9 cellular contexts compared by ENCODE assay signal in the genomic region with DNA sequence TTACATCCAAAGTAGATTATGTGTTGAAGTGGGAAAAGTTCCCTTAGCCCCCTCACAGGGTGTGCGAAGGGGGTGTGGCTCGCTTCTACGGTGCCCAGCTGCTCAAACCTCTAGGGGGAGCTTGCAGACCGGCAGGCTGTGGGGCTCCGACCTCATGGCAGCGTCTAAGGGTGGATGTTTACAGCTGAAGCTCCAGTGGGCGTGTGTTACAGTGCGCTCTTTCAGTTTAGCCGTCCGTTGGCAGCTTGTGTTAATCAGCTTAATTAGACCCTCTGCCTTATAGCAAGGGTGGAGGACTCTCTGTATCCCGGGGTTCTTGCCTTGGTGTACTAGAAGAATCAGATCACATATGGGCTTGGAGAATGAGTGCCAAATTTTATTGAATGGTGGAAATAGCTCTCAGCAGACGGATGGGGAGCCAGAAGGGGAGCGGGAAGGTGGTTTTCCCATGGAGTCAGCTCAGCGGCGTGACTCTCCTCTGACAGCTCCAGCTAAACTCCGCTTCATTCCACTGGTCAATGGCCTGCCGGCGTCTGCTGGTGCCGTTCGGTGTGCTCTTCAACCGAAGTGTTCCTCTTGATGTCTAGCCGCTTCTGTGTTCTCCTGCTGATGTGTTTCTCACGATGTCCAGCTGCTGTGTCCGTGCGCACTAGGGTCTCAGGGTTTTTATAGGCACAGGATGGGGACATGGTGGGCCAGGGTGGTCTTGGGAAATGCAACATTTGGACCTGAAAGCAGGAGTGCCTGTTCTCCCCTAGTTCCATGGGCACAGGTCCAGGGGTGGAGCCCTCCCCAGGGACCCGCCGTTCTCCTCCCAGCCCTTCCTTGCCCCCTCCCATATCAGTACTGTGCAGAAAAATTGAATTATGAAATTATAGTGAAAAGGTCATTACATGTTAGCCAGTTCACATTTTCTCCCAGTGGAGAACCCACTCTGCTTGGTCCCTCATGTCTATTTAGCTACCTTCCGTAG. TPM values are rescaled to one million over a fixed set of nuclear protein-coding genes. Genes with fewer than 3 reads are reported as not detected.
A peak's percentile ranks its signal among the peaks of the same experiment; 100 is the strongest.
DNase-seq lines count a peak whose midpoint lies in the region; ATAC-seq and TF ChIP-seq lines count a peak whose summit lies in the region.
"Had no signal": no experiment of that assay in that cellular context is flagged by ENCODE, and none has a peak within 500 bp of the region (broad histone marks: within the 10 kb centered on the region; RNA-seq: fewer than 3 reads in every experiment).

No MANE protein-coding gene starts in this region.

- no peaks in the 10 kb centered on the region for H3K36me3 Mint-ChIP-seq in stimulated activated memory B cell treated with anti-CD40 and anti-IgM and Interleukin-4, amounts not matched to agents 10 μg/mL and 1 μg/mL and 100 μg/mL, for 72 hours

- peaks cover 8% of the 10 kb centered on the region for H3K4me1 ChIP-seq in HUES48 (ENCODE audit: control insufficient read depth, insufficient read depth, low read length)
- no peaks in the 10 kb centered on the region for H3K4me1 ChIP-seq in breast epithelium

- H3K4me3 Mint-ChIP-seq in stimulated activated memory B cell treated with anti-CD40 and anti-IgM and Interleukin-4, amounts not matched to agents 10 μg/mL and 1 μg/mL and 100 μg/mL, for 72 hours: peak overlapping the region; percentile 10

- peaks cover 5% of the 10 kb centered on the region; the same call in 1 of the 2 replicates for H3K27me3 ChIP-seq in HUES48 (ENCODE audit: control insufficient read depth, insufficient read depth, low read length)
- H3K27me3 ChIP-seq in breast epithelium: peaks cover 0 to 21% of the 10 kb centered on the region in 2 donors

- H3K36me3 ChIP-seq in HUES48 (ENCODE audit: control insufficient read depth, insufficient read depth, low read length) (no peaks in the 10 kb centered on the region), breast epithelium (no peaks in the 10 kb centered on the region)

- no peak overlapping the region for H3K27ac Mint-ChIP-seq in stimulated activated memory B cell treated with anti-CD40 and anti-IgM and Interleukin-4, amounts not matched to agents 10 μg/mL and 1 μg/mL and 100 μg/mL, for 72 hours

- peaks cover 22% of the 10 kb centered on the region for H3K4me1 Mint-ChIP-seq in stimulated activated memory B cell treated with anti-CD40 and anti-IgM and Interleukin-4, amounts not matched to agents 10 μg/mL and 1 μg/mL and 100 μg/mL, for 72 hours

- peak in 1 of 3 donors; percentile 21 for TF ChIP-seq CTCF in breast epithelium (IDR thresholded peaks at IDR 0.05)

- peaks cover 48% of the 10 kb centered on the region for H3K27me3 Mint-ChIP-seq in stimulated activated memory B cell treated with anti-CD40 and anti-IgM and Interleukin-4, amounts not matched to agents 10 μg/mL and 1 μg/mL and 100 μg/mL, for 72 hours

- intact Hi-C loops in breast epithelium (cut with DNase I; ENCODE audit: low total_unique reads): no loop called here

- DNase-seq in GDM1 (lab: John Stamatoyannopoulos, UW) (peak; percentile 38), SIG-M5 treated with dmso at 0.1 percent for 504 hours (lab: John Stamatoyannopoulos, UW; ENCODE audit: unreplicated experiment) (peak; percentile 75), breast epithelium (ENCODE audit: low spot score in 2 of 2) (no peak), left kidney (ENCODE audit: low read depth, low spot score) (peak; percentile 80), NCI-H1436 treated with DMSO at 0.1 percent for 48 hours (lab: John Stamatoyannopoulos, UW) (no peak)

- H3K27ac ChIP-seq in HUES48 (ENCODE audit: low read depth, low read length): no peak overlapping the region
- H3K27ac ChIP-seq in breast epithelium: no peak overlapping the region
- H3K27ac ChIP-seq: epithelial cell of prostate had no signal

- no peak for TF ChIP-seq POLR2A in breast epithelium (IDR thresholded peaks at IDR 0.05)

- H3K4me3 ChIP-seq in HUES48 (ENCODE audit: low read depth, low read length): peak overlapping the region; percentile 53
- peak overlapping the region in 2 of 3 donors; percentile 12 to 43 for H3K4me3 ChIP-seq in breast epithelium

- H3K9me3 ChIP-seq in HUES48 (ENCODE audit: control insufficient read depth, insufficient read depth, low read length) (no peaks in the 10 kb centered on the region), breast epithelium (no peaks in the 10 kb centered on the region)

- H3K9me3 Mint-ChIP-seq in stimulated activated memory B cell treated with anti-CD40 and anti-IgM and Interleukin-4, amounts not matched to agents 10 μg/mL and 1 μg/mL and 100 μg/mL, for 72 hours: no peaks in the 10 kb centered on the region

- H3K9ac ChIP-seq in HUES48 (ENCODE audit: low read depth, low read length): no peak overlapping the region

- ATAC-seq in GM21529 (IDR thresholded peaks at IDR 0.05; ENCODE audit: unreplicated experiment): peak; percentile 66
- ATAC-seq in stimulated activated memory B cell treated with anti-CD40 and anti-IgM and Interleukin-4, amounts not matched to agents 10 μg/mL and 1 μg/mL and 100 μg/mL, for 72 hours: peak; percentile 79

RNA-seq across cellular contexts. Expression of gene OR10G7, which starts 28.6 kb away (rescaled TPM):
- total RNA-seq in breast epithelium: not detected

RNA-seq across cellular contexts. Expression of gene OR10G8, which starts 43.1 kb away (rescaled TPM):
- total RNA-seq in breast epithelium: not detected

RNA-seq across cellular contexts. Expression of gene VWA5A, which starts 45.5 kb away (rescaled TPM):
- total RNA-seq in breast epithelium: 10 to 100 TPM; 28.0 to 64.5 (median 37.4) TPM

RNA-seq across cellular contexts. Expression of gene OR10G9, which starts 46.9 kb away (rescaled TPM):
- not detected for total RNA-seq in breast epithelium

RNA-seq across cellular contexts. Expression of gene OR10G4, which starts 56.9 kb away (rescaled TPM):
- total RNA-seq in breast epithelium: not detected

Comparison
In these comparisons a context has a peak if more than half of its experiments do, and no peak if none do; other contexts are left out.
1. DNase-seq: peak in GDM1 (single experiment), SIG-M5 treated with dmso at 0.1 percent for 504 hours (single experiment) and left kidney (single experiment); none in breast epithelium (0 of 2) and NCI-H1436 treated with DMSO at 0.1 percent for 48 hours (single experiment).